In genomic region chr11:68050371-68050841, GRCh38 we compare ENCODE assay signal across 25 cellular contexts. TPM values are rescaled to one million over a fixed set of nuclear protein-coding genes. Genes with fewer than 3 reads are reported as not detected.
A peak's percentile ranks its signal among the peaks of the same experiment; 100 is the strongest.
DNase-seq lines count a peak whose midpoint lies in the region; ATAC-seq and TF ChIP-seq lines count a peak whose summit lies in the region.
"Had no signal": no experiment of that assay in that cellular context is flagged by ENCODE, and none has a peak within 500 bp of the region (broad histone marks: within the 10 kb centered on the region; RNA-seq: fewer than 3 reads in every experiment).

No MANE protein-coding gene starts in this region.

- ATAC-seq in right cardiac atrium: no peak
- no peak for ATAC-seq in PC-3
- ATAC-seq in HG02852 (IDR thresholded peaks at IDR 0.05; ENCODE audit: unreplicated experiment): no peak
- no peak for ATAC-seq in sciatic nerve
- ATAC-seq: CD8-positive, alpha-beta T cell; stimulated activated naive CD8-positive, alpha-beta T cell treated with anti-CD3 and anti-CD28 coated beads, Interleukin-15, amount 100 ng/mL, for 72 hours had no signal

- H3K36me3 ChIP-seq in PC-3 (ENCODE audit: low read depth, low read length) (peaks cover 11% of the 10 kb centered on the region; the same call in 1 of the 2 replicates), HAP-1 (replicated peaks) (peaks cover 25% of the 10 kb centered on the region; the same call in 1 of the 2 replicates)

- no peak overlapping the region for H2AFZ ChIP-seq in PC-3 (ENCODE audit: low read length)

- in situ Hi-C loops in HAP-1 (cut with MboI; ENCODE audit: low sequenced_read_pairs): no loop called here

- H3K4me1 ChIP-seq in right cardiac atrium (ENCODE audit: control insufficient read depth, insufficient read depth, low read length) (no peaks in the 10 kb centered on the region), PC-3 (ENCODE audit: insufficient read depth, low read length) (no peaks in the 10 kb centered on the region), HAP-1 (no peaks in the 10 kb centered on the region)
- H3K4me1 ChIP-seq: vagina had no signal

- TF ChIP-seq CTCF in PC-3 (conservative IDR thresholded peaks at IDR 0.05; ENCODE audit: low read depth, low read length): no peak

- CTCF ChIA-PET in PC-3 (lab: Charles Lee): no interaction called here

- H3K9me3 ChIP-seq in right cardiac atrium (ENCODE audit: control insufficient read depth, low read length): no peaks in the 10 kb centered on the region
- no peaks in the 10 kb centered on the region for H3K9me3 ChIP-seq in PC-3 (ENCODE audit: low read length)
- H3K9me3 ChIP-seq in HAP-1: no peaks in the 10 kb centered on the region
- H3K9me3 ChIP-seq: spleen, thoracic aorta, vagina had no signal

- no peaks in the 10 kb centered on the region for H4K20me1 ChIP-seq in PC-3 (ENCODE audit: low read length)

- peak in 2 of 3 donors; percentile 50 to 56 for DNase-seq in right cardiac atrium
- no peak for DNase-seq in cardiac septum (ENCODE audit: low spot score)
- DNase-seq in PC-3: no peak
- DNase-seq in iPS-NIHi11 (ENCODE audit: low spot score): peak; percentile 27
- no peak for DNase-seq in HAP-1 (ENCODE audit: low spot score in 2 of 2)
- DNase-seq in activated gamma-delta T cell (lab: John Stamatoyannopoulos, UW): no peak
- DNase-seq in sciatic nerve (ENCODE audit: low spot score): no peak
- DNase-seq: activated CD4-positive, alpha-beta T cell treated with anti-CD3 and anti-CD28 coated beads for 48 hours; activated gamma-delta T cell treated with Interleukin-2 at 50 U/mL for 16 hours; CD8-positive, alpha-beta T cell; GOT3; hippocampal formation; immature natural killer cell; NCI-H1048; NCI-H446; NCI-H748 treated with DMSO at 0.1 percent for 48 hours; SIG-M5; stimulated activated CD4-positive, alpha-beta T cell treated with anti-CD3 and anti-CD28 coated beads, Interleukin-2, amount 100 ng/mL, for 24 hours; stimulated activated naive CD8-positive, alpha-beta T cell treated with anti-CD3 and anti-CD28 coated beads, Interleukin-15, amount 100 ng/mL, for 72 hours had no signal

- no peaks in the 10 kb centered on the region for H3K27me3 ChIP-seq in right cardiac atrium (ENCODE audit: control insufficient read depth, insufficient read depth)
- no peaks in the 10 kb centered on the region for H3K27me3 ChIP-seq in PC-3 (ENCODE audit: low read length)
- H3K27me3 ChIP-seq in HAP-1 (ENCODE audit: low read depth): no peaks in the 10 kb centered on the region
- H3K27me3 ChIP-seq: dorsolateral prefrontal cortex, spleen, vagina had no signal

- H3F3A ChIP-seq in PC-3 (ENCODE audit: low read length, unreplicated experiment): no peaks in the 10 kb centered on the region

- 90% methylated on average over 18 of the region's 18 CpGs for WGBS in right cardiac atrium

- intact Hi-C loops in right cardiac atrium (cut with DNase I): no loop called here
- intact Hi-C loops in cardiac septum (cut with DNase I): no loop called here
- intact Hi-C loops in PC-3 (cut with micrococcal nuclease): no loop called here
- intact Hi-C loops in sciatic nerve (cut with DNase I): no loop called here

- BruUV-seq in PC-3 (replicated peaks; lab: Mats Ljungman, UMichigan): TSS peak; percentile 13

- no peak overlapping the region for H3K9ac ChIP-seq in PC-3 (ENCODE audit: low read length)

- H3K4me3 ChIP-seq in right cardiac atrium (ENCODE audit: low read length) (no peak overlapping the region), PC-3 (ENCODE audit: low read length) (no peak overlapping the region), HAP-1 (no peak overlapping the region)
- H3K4me3 ChIP-seq: dorsolateral prefrontal cortex, spleen, thoracic aorta, vagina had no signal

- POLR2A ChIA-PET in PC-3 (lab: Charles Lee; ENCODE audit: unreplicated experiment): no interaction called here

- H3K79me2 ChIP-seq in PC-3 (ENCODE audit: low read length): no peaks in the 10 kb centered on the region

- H3K4me2 ChIP-seq in PC-3 (ENCODE audit: low read length): no peak overlapping the region

- no peak overlapping the region for H3K27ac ChIP-seq in right cardiac atrium (ENCODE audit: low read length)
- H3K27ac ChIP-seq in PC-3 (ENCODE audit: low read length): no peak overlapping the region
- H3K27ac ChIP-seq: thoracic aorta, vagina had no signal

- H3K9me2 ChIP-seq in PC-3 (replicated peaks; ENCODE audit: low read length): no peaks in the 10 kb centered on the region

RNA-seq across cellular contexts. Expression of gene TCIRG1, which starts 11.6 kb away (rescaled TPM):
- total RNA-seq in right cardiac atrium (10 to 100 TPM; 23.4 to 40.2 (median 36.6) TPM), cardiac septum (26.5 TPM), PC-3 (2014; rRNA removed) (183 and 203 TPM in 2 replicates), sciatic nerve (128 TPM)
- polyA plus RNA-seq in right cardiac atrium: 38.3 TPM

RNA-seq across cellular contexts. Expression of gene NDUFS8, which starts 19.9 kb away (rescaled TPM):
- total RNA-seq in right cardiac atrium (100 to 1,000 TPM; 334 to 454 (median 391) TPM), cardiac septum (315 TPM), PC-3 (2014; rRNA removed) (560 and 576 TPM in 2 replicates), sciatic nerve (63.9 TPM)
- 642 TPM for polyA plus RNA-seq in right cardiac atrium

RNA-seq across cellular contexts. Expression of gene ALDH3B1, which starts 40.3 kb away (rescaled TPM):
- total RNA-seq in right cardiac atrium (1 to 10 TPM; 3.8 to 5.7 (median 4.9) TPM), cardiac septum (5.1 TPM), PC-3 (2014; rRNA removed) (26.0 and 28.1 TPM in 2 replicates), sciatic nerve (46.7 TPM)
- polyA plus RNA-seq in right cardiac atrium: 2.9 TPM
- total RNA-seq: CD8-positive, alpha-beta T cell had no signal
- polyA plus RNA-seq: neural cell had no signal

RNA-seq across cellular contexts. Expression of gene UNC93B1, which starts 46.5 kb away (rescaled TPM):
- total RNA-seq in right cardiac atrium (10 to 100 TPM in 3 of 4 donors, 1 to 10 TPM in 1; 9.0 to 13.2 (median 11.9) TPM), cardiac septum (5.3 TPM), PC-3 (2014; rRNA removed) (66.8 and 77.0 TPM in 2 replicates), sciatic nerve (37.0 TPM)
- 6.9 TPM for polyA plus RNA-seq in right cardiac atrium

Comparison
In these comparisons a context has a peak if more than half of its experiments do, and no peak if none do; other contexts are left out.
1. DNase-seq: peak in right cardiac atrium (2 of 3) and iPS-NIHi11 (single experiment); none in cardiac septum (single experiment), PC-3 (single experiment), HAP-1 (0 of 2), activated gamma-delta T cell (single experiment) and sciatic nerve (single experiment).